Comparison of ENCODE assay signal across 26 cellular contexts in the genomic region with DNA sequence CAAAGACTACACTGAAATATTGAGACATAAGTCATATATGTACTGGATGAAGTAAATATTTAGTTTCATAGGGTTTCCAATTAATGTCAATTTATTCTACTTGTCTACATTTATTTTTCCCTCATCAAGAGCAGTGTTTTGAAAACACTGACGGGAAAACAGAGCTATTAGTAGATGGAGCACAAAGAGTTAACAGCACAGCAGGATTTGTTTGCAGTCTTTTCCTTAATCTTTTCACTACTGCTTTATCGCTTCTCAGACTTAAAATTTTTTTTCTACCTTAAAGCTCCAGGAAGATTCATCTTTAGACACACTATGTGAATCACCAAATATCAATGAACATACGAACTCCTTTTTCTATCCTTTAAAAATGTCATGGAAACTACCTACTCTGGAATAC.
"Had no signal": no experiment of that assay in that cellular context is flagged by ENCODE, and none has a peak within 500 bp of the region (broad histone marks: within the 10 kb centered on the region; RNA-seq: fewer than 3 reads in every experiment).

No MANE protein-coding gene starts in this region.

- FAIRE-seq: kidney, pancreas, small intestine had no signal

- H3K4me1 ChIP-seq: prostate gland, sigmoid colon, tibial nerve, uterus had no signal

- H3K9me3 ChIP-seq: left ventricle myocardium inferior, pancreas, prostate gland, sigmoid colon, spleen, tibial nerve, uterus had no signal

- DNase-seq: hippocampal formation; kidney; left ventricle myocardium inferior; mesendoderm; naive B cell; nucleus accumbens; pancreas; posterior cingulate gyrus; retina; right cardiac atrium; sigmoid colon; small intestine; spleen; stimulated activated CD4-positive, alpha-beta T cell treated with anti-CD3 and anti-CD28 coated beads, Interleukin-1b, Interleukin-23, amount 100 ng/mL, for 48 hours; stimulated activated CD4-positive, alpha-beta T cell treated with anti-CD3 and anti-CD28 coated beads, Interleukin-2, amount 100 ng/mL, for 48 hours; stimulated activated CD4-positive, alpha-beta T cell treated with anti-CD3 and anti-CD28 coated beads, Interleukin-4, amount 100 ng/mL, for 4 hours; stimulated activated CD8-positive, alpha-beta memory T cell treated with anti-CD3 and anti-CD28 coated beads, Interleukin-4, amount 100 ng/mL, for 48 hours; stimulated activated naive CD4-positive, alpha-beta T cell treated with Interleukin-2 at 50 U/mL for 16 hours; stimulated activated naive CD8-positive, alpha-beta T cell treated with anti-CD3 and anti-CD28 coated beads, Interleukin-15, amount 100 ng/mL, for 72 hours; substantia nigra; uterus had no signal

- H3K27ac ChIP-seq: left ventricle myocardium inferior, pancreas, prostate gland, sigmoid colon, spleen, tibial nerve, uterus had no signal

- H3K36me3 ChIP-seq: prostate gland, uterus had no signal

- H3K4me3 ChIP-seq: left ventricle myocardium inferior, lung, pancreas, prostate gland, sigmoid colon, spleen, tibial nerve, uterus had no signal

- H3K27me3 ChIP-seq: pancreas, sigmoid colon, spleen, tibial nerve, uterus had no signal

- ATAC-seq: natural killer cell treated with Interleukin-12 subunit alpha and Interleukin-12 subunit beta and Interleukin-15 and Interleukin-18, amount 100 ng/mL, for 72 hours; right cardiac atrium; stimulated activated memory B cell treated with anti-CD40 and anti-IgM and Interleukin-4, amounts not matched to agents 10 μg/mL and 1 μg/mL and 100 μg/mL, for 72 hours; stimulated activated naive CD8-positive, alpha-beta T cell treated with anti-CD3 and anti-CD28 coated beads, Interleukin-15, amount 100 ng/mL, for 72 hours had no signal
